1 cellular context compared by ENCODE assay signal in the genomic region with DNA sequence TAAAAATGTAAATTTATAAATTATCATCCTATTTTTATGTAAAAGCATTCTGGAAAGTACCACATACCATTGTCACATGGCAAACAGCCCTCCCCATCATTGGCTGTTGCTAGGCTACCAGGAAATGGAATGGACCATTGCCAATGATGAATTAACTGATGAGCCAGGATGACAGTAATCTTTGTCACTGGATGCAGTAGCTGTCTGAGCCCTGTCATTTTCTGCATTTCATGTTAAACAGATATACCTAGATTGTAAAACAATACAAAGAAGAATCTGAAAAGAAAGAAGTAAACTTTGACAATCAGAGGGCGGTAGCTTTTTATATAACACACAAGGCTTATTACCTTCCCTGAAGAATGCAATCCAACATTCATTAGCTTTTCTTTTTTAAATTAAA.
TF ChIP-seq lines count a peak whose summit lies in the region.

No MANE protein-coding gene starts in this region.

TF ChIP-seq in GM23338, 12 proteins besides CTCF, POLR2A, EP300 and RAD21 (continued from another document):
- TF ChIP-seq, protein P1, sequence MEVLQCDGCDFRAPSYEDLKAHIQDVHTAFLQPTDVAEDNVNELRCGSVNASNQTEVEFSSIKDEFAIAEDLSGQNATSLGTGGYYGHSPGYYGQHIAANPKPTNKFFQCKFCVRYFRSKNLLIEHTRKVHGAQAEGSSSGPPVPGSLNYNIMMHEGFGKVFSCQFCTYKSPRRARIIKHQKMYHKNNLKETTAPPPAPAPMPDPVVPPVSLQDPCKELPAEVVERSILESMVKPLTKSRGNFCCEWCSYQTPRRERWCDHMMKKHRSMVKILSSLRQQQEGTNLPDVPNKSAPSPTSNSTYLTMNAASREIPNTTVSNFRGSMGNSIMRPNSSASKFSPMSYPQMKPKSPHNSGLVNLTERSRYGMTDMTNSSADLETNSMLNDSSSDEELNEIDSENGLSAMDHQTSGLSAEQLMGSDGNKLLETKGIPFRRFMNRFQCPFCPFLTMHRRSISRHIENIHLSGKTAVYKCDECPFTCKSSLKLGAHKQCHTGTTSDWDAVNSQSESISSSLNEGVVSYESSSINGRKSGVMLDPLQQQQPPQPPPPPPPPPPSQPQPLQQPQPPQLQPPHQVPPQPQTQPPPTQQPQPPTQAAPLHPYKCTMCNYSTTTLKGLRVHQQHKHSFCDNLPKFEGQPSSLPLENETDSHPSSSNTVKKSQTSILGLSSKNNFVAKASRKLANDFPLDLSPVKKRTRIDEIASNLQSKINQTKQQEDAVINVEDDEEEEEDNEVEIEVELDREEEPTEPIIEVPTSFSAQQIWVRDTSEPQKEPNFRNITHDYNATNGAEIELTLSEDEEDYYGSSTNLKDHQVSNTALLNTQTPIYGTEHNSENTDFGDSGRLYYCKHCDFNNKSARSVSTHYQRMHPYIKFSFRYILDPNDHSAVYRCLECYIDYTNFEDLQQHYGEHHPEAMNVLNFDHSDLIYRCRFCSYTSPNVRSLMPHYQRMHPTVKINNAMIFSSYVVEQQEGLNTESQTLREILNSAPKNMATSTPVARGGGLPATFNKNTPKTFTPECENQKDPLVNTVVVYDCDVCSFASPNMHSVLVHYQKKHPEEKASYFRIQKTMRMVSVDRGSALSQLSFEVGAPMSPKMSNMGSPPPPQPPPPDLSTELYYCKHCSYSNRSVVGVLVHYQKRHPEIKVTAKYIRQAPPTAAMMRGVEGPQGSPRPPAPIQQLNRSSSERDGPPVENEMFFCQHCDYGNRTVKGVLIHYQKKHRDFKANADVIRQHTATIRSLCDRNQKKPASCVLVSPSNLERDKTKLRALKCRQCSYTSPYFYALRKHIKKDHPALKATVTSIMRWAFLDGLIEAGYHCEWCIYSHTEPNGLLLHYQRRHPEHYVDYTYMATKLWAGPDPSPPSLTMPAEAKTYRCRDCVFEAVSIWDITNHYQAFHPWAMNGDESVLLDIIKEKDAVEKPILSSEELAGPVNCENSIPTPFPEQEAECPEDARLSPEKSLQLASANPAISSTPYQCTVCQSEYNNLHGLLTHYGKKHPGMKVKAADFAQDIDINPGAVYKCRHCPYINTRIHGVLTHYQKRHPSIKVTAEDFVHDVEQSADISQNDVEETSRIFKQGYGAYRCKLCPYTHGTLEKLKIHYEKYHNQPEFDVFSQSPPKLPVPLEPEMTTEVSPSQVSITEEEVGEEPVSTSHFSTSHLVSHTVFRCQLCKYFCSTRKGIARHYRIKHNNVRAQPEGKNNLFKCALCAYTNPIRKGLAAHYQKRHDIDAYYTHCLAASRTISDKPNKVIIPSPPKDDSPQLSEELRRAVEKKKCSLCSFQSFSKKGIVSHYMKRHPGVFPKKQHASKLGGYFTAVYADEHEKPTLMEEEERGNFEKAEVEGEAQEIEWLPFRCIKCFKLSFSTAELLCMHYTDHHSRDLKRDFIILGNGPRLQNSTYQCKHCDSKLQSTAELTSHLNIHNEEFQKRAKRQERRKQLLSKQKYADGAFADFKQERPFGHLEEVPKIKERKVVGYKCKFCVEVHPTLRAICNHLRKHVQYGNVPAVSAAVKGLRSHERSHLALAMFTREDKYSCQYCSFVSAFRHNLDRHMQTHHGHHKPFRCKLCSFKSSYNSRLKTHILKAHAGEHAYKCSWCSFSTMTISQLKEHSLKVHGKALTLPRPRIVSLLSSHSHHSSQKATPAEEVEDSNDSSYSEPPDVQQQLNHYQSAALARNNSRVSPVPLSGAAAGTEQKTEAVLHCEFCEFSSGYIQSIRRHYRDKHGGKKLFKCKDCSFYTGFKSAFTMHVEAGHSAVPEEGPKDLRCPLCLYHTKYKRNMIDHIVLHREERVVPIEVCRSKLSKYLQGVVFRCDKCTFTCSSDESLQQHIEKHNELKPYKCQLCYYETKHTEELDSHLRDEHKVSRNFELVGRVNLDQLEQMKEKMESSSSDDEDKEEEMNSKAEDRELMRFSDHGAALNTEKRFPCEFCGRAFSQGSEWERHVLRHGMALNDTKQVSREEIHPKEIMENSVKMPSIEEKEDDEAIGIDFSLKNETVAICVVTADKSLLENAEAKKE (CRISPR knock-in tag; IDR thresholded peaks at IDR 0.05), result no peak
- TF ChIP-seq ZNF114 (CRISPR knock-in tag; IDR thresholded peaks at IDR 0.05) (no peak), JUNB (IDR thresholded peaks at IDR 0.05; ENCODE audit: unreplicated experiment) (no peak), CREB1 (CRISPR knock-in tag; IDR thresholded peaks at IDR 0.05; ENCODE audit: low read depth) (no peak), NANOG (IDR thresholded peaks at IDR 0.05; ENCODE audit: borderline replicate concordance) (no peak), EZH2 (IDR thresholded peaks at IDR 0.05; ENCODE audit: low read depth, unreplicated experiment) (no peak), STAT1 (IDR thresholded peaks at IDR 0.05; ENCODE audit: unreplicated experiment) (no peak)
- TF ChIP-seq, protein P2, sequence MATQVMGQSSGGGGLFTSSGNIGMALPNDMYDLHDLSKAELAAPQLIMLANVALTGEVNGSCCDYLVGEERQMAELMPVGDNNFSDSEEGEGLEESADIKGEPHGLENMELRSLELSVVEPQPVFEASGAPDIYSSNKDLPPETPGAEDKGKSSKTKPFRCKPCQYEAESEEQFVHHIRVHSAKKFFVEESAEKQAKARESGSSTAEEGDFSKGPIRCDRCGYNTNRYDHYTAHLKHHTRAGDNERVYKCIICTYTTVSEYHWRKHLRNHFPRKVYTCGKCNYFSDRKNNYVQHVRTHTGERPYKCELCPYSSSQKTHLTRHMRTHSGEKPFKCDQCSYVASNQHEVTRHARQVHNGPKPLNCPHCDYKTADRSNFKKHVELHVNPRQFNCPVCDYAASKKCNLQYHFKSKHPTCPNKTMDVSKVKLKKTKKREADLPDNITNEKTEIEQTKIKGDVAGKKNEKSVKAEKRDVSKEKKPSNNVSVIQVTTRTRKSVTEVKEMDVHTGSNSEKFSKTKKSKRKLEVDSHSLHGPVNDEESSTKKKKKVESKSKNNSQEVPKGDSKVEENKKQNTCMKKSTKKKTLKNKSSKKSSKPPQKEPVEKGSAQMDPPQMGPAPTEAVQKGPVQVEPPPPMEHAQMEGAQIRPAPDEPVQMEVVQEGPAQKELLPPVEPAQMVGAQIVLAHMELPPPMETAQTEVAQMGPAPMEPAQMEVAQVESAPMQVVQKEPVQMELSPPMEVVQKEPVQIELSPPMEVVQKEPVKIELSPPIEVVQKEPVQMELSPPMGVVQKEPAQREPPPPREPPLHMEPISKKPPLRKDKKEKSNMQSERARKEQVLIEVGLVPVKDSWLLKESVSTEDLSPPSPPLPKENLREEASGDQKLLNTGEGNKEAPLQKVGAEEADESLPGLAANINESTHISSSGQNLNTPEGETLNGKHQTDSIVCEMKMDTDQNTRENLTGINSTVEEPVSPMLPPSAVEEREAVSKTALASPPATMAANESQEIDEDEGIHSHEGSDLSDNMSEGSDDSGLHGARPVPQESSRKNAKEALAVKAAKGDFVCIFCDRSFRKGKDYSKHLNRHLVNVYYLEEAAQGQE (IDR thresholded peaks at IDR 0.05; ENCODE audit: unreplicated experiment), result no peak
